ENCODE assay signal across 1 cellular context in the genomic region with DNA sequence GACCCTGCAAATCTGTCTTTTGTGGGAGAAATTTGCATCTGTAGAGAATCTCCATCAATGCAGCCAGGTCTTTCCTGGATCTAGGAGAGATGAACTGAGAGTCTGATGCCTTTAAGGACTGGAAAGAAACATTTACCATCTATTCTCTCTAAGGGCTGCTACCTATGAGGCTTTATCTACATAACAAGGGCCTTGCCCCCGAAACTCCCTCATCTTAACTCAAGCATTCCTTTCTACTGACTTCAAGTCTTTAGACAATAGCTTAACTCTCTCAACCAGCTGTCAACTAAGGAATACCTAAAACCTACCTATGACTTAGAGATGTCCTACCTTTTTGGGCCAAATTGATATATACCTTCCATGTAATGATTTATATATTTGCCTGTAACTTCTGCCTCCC.
TF ChIP-seq lines count a peak whose summit lies in the region.

No MANE protein-coding gene starts in this region.

TF ChIP-seq in GM23338, 12 proteins besides CTCF, POLR2A, EP300 and RAD21 (continued from another document):
- TF ChIP-seq, protein P1, sequence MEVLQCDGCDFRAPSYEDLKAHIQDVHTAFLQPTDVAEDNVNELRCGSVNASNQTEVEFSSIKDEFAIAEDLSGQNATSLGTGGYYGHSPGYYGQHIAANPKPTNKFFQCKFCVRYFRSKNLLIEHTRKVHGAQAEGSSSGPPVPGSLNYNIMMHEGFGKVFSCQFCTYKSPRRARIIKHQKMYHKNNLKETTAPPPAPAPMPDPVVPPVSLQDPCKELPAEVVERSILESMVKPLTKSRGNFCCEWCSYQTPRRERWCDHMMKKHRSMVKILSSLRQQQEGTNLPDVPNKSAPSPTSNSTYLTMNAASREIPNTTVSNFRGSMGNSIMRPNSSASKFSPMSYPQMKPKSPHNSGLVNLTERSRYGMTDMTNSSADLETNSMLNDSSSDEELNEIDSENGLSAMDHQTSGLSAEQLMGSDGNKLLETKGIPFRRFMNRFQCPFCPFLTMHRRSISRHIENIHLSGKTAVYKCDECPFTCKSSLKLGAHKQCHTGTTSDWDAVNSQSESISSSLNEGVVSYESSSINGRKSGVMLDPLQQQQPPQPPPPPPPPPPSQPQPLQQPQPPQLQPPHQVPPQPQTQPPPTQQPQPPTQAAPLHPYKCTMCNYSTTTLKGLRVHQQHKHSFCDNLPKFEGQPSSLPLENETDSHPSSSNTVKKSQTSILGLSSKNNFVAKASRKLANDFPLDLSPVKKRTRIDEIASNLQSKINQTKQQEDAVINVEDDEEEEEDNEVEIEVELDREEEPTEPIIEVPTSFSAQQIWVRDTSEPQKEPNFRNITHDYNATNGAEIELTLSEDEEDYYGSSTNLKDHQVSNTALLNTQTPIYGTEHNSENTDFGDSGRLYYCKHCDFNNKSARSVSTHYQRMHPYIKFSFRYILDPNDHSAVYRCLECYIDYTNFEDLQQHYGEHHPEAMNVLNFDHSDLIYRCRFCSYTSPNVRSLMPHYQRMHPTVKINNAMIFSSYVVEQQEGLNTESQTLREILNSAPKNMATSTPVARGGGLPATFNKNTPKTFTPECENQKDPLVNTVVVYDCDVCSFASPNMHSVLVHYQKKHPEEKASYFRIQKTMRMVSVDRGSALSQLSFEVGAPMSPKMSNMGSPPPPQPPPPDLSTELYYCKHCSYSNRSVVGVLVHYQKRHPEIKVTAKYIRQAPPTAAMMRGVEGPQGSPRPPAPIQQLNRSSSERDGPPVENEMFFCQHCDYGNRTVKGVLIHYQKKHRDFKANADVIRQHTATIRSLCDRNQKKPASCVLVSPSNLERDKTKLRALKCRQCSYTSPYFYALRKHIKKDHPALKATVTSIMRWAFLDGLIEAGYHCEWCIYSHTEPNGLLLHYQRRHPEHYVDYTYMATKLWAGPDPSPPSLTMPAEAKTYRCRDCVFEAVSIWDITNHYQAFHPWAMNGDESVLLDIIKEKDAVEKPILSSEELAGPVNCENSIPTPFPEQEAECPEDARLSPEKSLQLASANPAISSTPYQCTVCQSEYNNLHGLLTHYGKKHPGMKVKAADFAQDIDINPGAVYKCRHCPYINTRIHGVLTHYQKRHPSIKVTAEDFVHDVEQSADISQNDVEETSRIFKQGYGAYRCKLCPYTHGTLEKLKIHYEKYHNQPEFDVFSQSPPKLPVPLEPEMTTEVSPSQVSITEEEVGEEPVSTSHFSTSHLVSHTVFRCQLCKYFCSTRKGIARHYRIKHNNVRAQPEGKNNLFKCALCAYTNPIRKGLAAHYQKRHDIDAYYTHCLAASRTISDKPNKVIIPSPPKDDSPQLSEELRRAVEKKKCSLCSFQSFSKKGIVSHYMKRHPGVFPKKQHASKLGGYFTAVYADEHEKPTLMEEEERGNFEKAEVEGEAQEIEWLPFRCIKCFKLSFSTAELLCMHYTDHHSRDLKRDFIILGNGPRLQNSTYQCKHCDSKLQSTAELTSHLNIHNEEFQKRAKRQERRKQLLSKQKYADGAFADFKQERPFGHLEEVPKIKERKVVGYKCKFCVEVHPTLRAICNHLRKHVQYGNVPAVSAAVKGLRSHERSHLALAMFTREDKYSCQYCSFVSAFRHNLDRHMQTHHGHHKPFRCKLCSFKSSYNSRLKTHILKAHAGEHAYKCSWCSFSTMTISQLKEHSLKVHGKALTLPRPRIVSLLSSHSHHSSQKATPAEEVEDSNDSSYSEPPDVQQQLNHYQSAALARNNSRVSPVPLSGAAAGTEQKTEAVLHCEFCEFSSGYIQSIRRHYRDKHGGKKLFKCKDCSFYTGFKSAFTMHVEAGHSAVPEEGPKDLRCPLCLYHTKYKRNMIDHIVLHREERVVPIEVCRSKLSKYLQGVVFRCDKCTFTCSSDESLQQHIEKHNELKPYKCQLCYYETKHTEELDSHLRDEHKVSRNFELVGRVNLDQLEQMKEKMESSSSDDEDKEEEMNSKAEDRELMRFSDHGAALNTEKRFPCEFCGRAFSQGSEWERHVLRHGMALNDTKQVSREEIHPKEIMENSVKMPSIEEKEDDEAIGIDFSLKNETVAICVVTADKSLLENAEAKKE (CRISPR knock-in tag; IDR thresholded peaks at IDR 0.05) = no peak
- TF ChIP-seq ZNF331 (CRISPR knock-in tag; IDR thresholded peaks at IDR 0.05; ENCODE audit: low read depth) (no peak), ETS1 (IDR thresholded peaks at IDR 0.05) (no peak)
